Comparison of ENCODE assay signal across 1 cellular context in genomic region chr15:78878356-78878755, GRCh38.
A peak's percentile ranks its signal among the peaks of the same experiment; 100 is the strongest.
TF ChIP-seq lines count a peak whose summit lies in the region.

No MANE protein-coding gene starts in this region.

TF ChIP-seq in H1, 55 proteins besides CTCF, POLR2A, EP300 and RAD21:
- TF ChIP-seq BACH1 (IDR thresholded peaks at IDR 0.05; ENCODE audit: low read length) (no peak), MAFK (IDR thresholded peaks at IDR 0.05; ENCODE audit: low read depth, low read length) (peak; percentile 82; the same call in 1 of the 2 replicates)
